8 cellular contexts compared by ENCODE assay signal in the genomic region with DNA sequence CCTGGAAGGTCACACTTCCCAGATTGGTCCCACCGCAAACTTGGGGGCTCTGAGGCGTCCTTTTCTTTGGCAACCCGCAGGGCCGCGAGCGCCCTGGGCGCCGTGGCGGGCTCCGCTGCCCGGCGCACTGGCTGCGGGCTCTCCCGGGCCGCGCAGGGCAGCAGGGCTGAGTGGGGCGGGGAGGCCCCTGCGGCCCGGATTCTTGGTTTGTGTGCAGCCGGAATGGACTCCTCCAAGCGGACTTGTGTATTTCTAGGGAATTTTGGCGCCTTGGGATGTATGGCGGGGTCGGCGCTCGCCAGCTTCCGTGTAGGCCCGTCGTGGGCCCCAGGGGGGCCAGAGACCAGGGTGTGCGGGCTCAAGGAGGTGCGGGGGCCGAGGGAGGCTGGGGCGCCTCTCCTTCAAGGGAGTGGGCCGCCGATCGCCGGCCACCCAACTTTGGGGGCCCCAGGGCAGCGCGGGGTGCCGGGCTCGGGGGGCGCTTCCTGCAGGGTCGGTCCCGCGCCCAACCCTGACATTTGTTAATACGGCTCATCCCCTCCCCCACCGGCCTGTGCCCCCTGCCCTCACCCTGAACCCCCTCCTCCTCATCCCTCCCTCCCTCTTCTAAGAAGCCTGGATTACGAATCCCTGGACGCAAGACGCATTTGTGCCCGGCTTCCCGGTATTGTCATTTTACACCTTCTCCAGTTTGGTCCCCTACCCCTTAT. TPM values are rescaled to one million over a fixed set of nuclear protein-coding genes. Genes with fewer than 3 reads are reported as not detected.
DNase-seq lines count a peak whose midpoint lies in the region; ATAC-seq and TF ChIP-seq lines count a peak whose summit lies in the region.

No MANE protein-coding gene starts in this region.

- peak overlapping the region; percentile 87 for H3K27ac ChIP-seq in C4-2B
- peak overlapping the region in 58 of 59 donors; percentile 32 to 92 (median 83) for H3K27ac ChIP-seq in dorsolateral prefrontal cortex
- peak overlapping the region; percentile 95 for H3K27ac ChIP-seq in mesodermal cell (ENCODE audit: low read depth, low read length, severe bottlenecking)

- H3K9me3 ChIP-seq in mesodermal cell (ENCODE audit: control insufficient read depth, low read length): no peaks in the 10 kb centered on the region

- intact Hi-C loops in dorsolateral prefrontal cortex (cut with DNase I): loop anchor here (5.0 to 10.0 kb wide), 4 partner anchors 35 to 175 kb away; no protein-coding TSS in a partner anchor

- H3K27me3 ChIP-seq in dorsolateral prefrontal cortex: no peaks in the 10 kb centered on the region

- no peak for TF ChIP-seq CTCF in C4-2B (conservative IDR thresholded peaks at IDR 0.05)
- no peak for TF ChIP-seq CTCF in dorsolateral prefrontal cortex (IDR thresholded peaks at IDR 0.05 in 54 of 56, conservative IDR thresholded peaks at IDR 0.05 in 2 of 56; ENCODE audit: low read depth in 1 of 56, partially characterized antibody in 56 of 56)

- ATAC-seq in HG03354 (IDR thresholded peaks at IDR 0.05; ENCODE audit: poor library complexity, severe bottlenecking, unreplicated experiment): no peak

- H3K4me1 ChIP-seq in mesodermal cell (ENCODE audit: control insufficient read depth, insufficient read depth, low read length, poor library complexity, severe bottlenecking): peaks cover 40% of the 10 kb centered on the region

- H3K4me3 ChIP-seq in dorsolateral prefrontal cortex (peak overlapping the region; percentile 47 to 86 (median 73)), mesodermal cell (ENCODE audit: extremely low read depth, insufficient read depth, low read length, poor library complexity, severe bottlenecking) (peak overlapping the region; percentile 85)

- 0 to 1% methylated on average over 33 to 39 of the region's 52 CpGs for WGBS in mesodermal cell (ENCODE audit: insufficient coverage in 2 of 2), 2 experiments

- peaks cover 6% of the 10 kb centered on the region for H3K36me3 ChIP-seq in mesodermal cell (ENCODE audit: control insufficient read depth, insufficient read depth, low read length)

- DNase-seq in NCI-H82 treated with DMSO at 0.1 percent for 48 hours (lab: John Stamatoyannopoulos, UW; ENCODE audit: unreplicated experiment) (peak; percentile 11), dorsolateral prefrontal cortex (peak in 1 of 10 donors; percentile 43), mucosa of gallbladder (ENCODE audit: low spot score) (no peak), GM03348 (ENCODE audit: low spot score) (no peak), NCI-H1436 (lab: John Stamatoyannopoulos, UW) (no peak)

RNA-seq across cellular contexts. Expression of a gene that starts 2.4 kb away (rescaled TPM):
- total RNA-seq in dorsolateral prefrontal cortex (10 to 100 TPM; 15.8 to 51.9 (median 27.4) TPM), mucosa of gallbladder (35.3 TPM)
- 26.1 TPM for polyA plus RNA-seq in mesodermal cell (2013, experiment 1 of 2)
- polyA plus RNA-seq in mesodermal cell (2013, experiment 2 of 2): 21.6 TPM
